ENCODE assay signal across 15 cellular contexts in the genomic region with DNA sequence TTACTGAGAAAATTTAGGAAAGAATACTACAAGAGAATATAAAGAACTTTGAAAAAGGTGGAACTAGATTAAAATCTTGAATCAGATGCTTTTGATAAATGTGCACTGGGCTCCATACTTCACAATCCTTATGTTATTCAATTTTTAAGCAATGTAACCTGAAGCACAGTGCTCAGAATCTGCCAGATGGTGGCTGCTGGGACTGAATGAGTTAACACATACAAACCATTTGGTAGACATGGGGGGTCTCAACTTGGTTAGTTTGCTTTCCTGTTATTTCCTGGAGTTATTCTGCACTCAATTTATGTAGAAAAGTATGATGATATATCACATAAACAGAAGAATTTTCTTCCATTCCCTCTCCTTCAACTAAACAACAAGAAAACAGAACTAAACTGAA.
DNase-seq lines count a peak whose midpoint lies in the region; FAIRE-seq and TF ChIP-seq lines count a peak whose summit lies in the region.
"Had no signal": no experiment of that assay in that cellular context is flagged by ENCODE, and none has a peak within 500 bp of the region (broad histone marks: within the 10 kb centered on the region; RNA-seq: fewer than 3 reads in every experiment).

No MANE protein-coding gene starts in this region.

- POLR2A ChIA-PET in A673 (lab: Charles Lee; ENCODE audit: low non-redundant PET): no interaction called here

- H3K4me3 ChIP-seq in A673 (ENCODE audit: low read depth, low read length, poor library complexity, severe bottlenecking): no peak overlapping the region
- H3K4me3 ChIP-seq in MG63: no peak overlapping the region
- H3K4me3 ChIP-seq in ascending aorta: no peak overlapping the region
- H3K4me3 ChIP-seq: BLaER1 treated with 17β-estradiol and CSF1 and Interleukin-3, amounts not matched to agents 10 nM and 100 nM had no signal

- FAIRE-seq in GM12892 (lab: Jason Lieb, UNC): peak; percentile 46

- H3K9me3 ChIP-seq in A673 (ENCODE audit: low read depth, low read length, poor library complexity, severe bottlenecking): no peaks in the 10 kb centered on the region
- no peaks in the 10 kb centered on the region for H3K9me3 ChIP-seq in MG63
- no peaks in the 10 kb centered on the region for H3K9me3 ChIP-seq in ascending aorta
- H3K9me3 ChIP-seq: BLaER1 treated with 17β-estradiol and CSF1 and Interleukin-3, amounts not matched to agents 10 nM and 100 nM had no signal

- H3K27me3 ChIP-seq in A673 (replicated peaks; ENCODE audit: insufficient read depth, low read depth, low read length, poor library complexity) (no peaks in the 10 kb centered on the region), MG63 (no peaks in the 10 kb centered on the region), ascending aorta (no peaks in the 10 kb centered on the region)
- H3K27me3 ChIP-seq: BLaER1 treated with 17β-estradiol and CSF1 and Interleukin-3, amounts not matched to agents 10 nM and 100 nM had no signal

- H3K36me3 Mint-ChIP-seq in glutamatergic neuron (ENCODE audit: unreplicated experiment): no peaks in the 10 kb centered on the region

- intact Hi-C loops in A673 (cut with micrococcal nuclease; ENCODE audit: unreplicated experiment): no loop called here
- intact Hi-C loops in ascending aorta (cut with DNase I): no loop called here

- CTCF ChIA-PET in A673 (lab: Charles Lee): no interaction called here

- no peak overlapping the region for H3K27ac ChIP-seq in A673 (ENCODE audit: low read depth, low read length, poor library complexity, severe bottlenecking)
- H3K27ac ChIP-seq in ascending aorta: no peak overlapping the region
- H3K27ac ChIP-seq: BLaER1 treated with 17β-estradiol and CSF1 and Interleukin-3, amounts not matched to agents 10 nM and 100 nM had no signal

- peaks cover 29% of the 10 kb centered on the region for H3K4me1 ChIP-seq in A673 (ENCODE audit: insufficient read depth, low read length, poor library complexity, severe bottlenecking)
- peaks cover 0 to 4% of the 10 kb centered on the region in 2 donors for H3K4me1 ChIP-seq in ascending aorta

- no TSS peak for BruUV-seq in A673 (replicated peaks; lab: Mats Ljungman, UMichigan)

- peak overlapping the region; percentile 35 for H3K4me3 Mint-ChIP-seq in glutamatergic neuron (ENCODE audit: unreplicated experiment)
- H3K4me3 Mint-ChIP-seq: CD4-positive, CD25-positive, alpha-beta regulatory T cell had no signal

- H3K36me3 ChIP-seq in A673 (ENCODE audit: insufficient read depth, low read length, poor library complexity, severe bottlenecking): no peaks in the 10 kb centered on the region
- no peaks in the 10 kb centered on the region for H3K36me3 ChIP-seq in MG63
- H3K36me3 ChIP-seq in ascending aorta: no peaks in the 10 kb centered on the region
- H3K36me3 ChIP-seq: BLaER1 treated with 17β-estradiol and CSF1 and Interleukin-3, amounts not matched to agents 10 nM and 100 nM had no signal

- H3K4me1 Mint-ChIP-seq in glutamatergic neuron (ENCODE audit: low read depth, unreplicated experiment): peaks cover 16% of the 10 kb centered on the region

- H3K27ac Mint-ChIP-seq in glutamatergic neuron (ENCODE audit: unreplicated experiment): peak overlapping the region; percentile 48
- H3K27ac Mint-ChIP-seq: CD4-positive, CD25-positive, alpha-beta regulatory T cell had no signal

- H3K9me3 Mint-ChIP-seq in glutamatergic neuron (ENCODE audit: unreplicated experiment): peaks cover 2% of the 10 kb centered on the region
- H3K9me3 Mint-ChIP-seq: CD4-positive, CD25-positive, alpha-beta regulatory T cell had no signal

- TF ChIP-seq CTCF in A673 (conservative IDR thresholded peaks at IDR 0.05; ENCODE audit: low read depth, low read length) (no peak), glutamatergic neuron (IDR thresholded peaks at IDR 0.05; ENCODE audit: partially characterized antibody, unreplicated experiment) (no peak), ascending aorta (IDR thresholded peaks at IDR 0.05) (no peak)

- TF ChIP-seq POLR2A in GM12892 (IDR thresholded peaks at IDR 0.05; ENCODE audit: low read depth, low read length): no peak

- DNase-seq in A673 (ENCODE audit: low spot score) (peak; percentile 11), GM12892 (ENCODE audit: insufficient read length) (no peak), NCI-H524 treated with DMSO at 0.1 percent for 48 hours (lab: John Stamatoyannopoulos, UW) (peak; percentile 27), glutamatergic neuron (peak; percentile 35), MG63 (no peak), ascending aorta (ENCODE audit: low spot score in 2 of 2) (no peak), DMS53 (lab: John Stamatoyannopoulos, UW) (no peak), NCI-H1048 (lab: John Stamatoyannopoulos, UW) (no peak)
- DNase-seq: 8988T; ACHN; CD4-positive, CD25-positive, alpha-beta regulatory T cell; DMS79 treated with DMSO at 0.1 percent for 48 hours; GDM1; H7 had no signal

- H3K27me3 Mint-ChIP-seq in glutamatergic neuron (ENCODE audit: unreplicated experiment): peaks cover 2% of the 10 kb centered on the region
- H3K27me3 Mint-ChIP-seq: CD4-positive, CD25-positive, alpha-beta regulatory T cell had no signal

Comparison
In these comparisons a context has a peak if more than half of its experiments do, and no peak if none do; other contexts are left out.
1. DNase-seq: peak in A673 (single experiment), NCI-H524 treated with DMSO at 0.1 percent for 48 hours (single experiment) and glutamatergic neuron (single experiment); none in GM12892 (single experiment), MG63 (single experiment), ascending aorta (0 of 2), DMS53 (single experiment) and NCI-H1048 (single experiment).